2 cellular contexts compared by ENCODE assay signal in genomic region chr6:56695702-56696101, GRCh38.
TF ChIP-seq lines count a peak whose summit lies in the region.

No MANE protein-coding gene starts in this region.

TF ChIP-seq in A549, 52 proteins besides CTCF, POLR2A, EP300 and RAD21 (continued from another document):
- TF ChIP-seq ZFP36 (IDR thresholded peaks at IDR 0.05; ENCODE audit: borderline replicate concordance, partially characterized antibody): no peak
- peak; percentile 53 for TF ChIP-seq NFE2L2 (conservative IDR thresholded peaks at IDR 0.05; ENCODE audit: low read length)
- peak; percentile 77 for TF ChIP-seq MAFK (IDR thresholded peaks at IDR 0.05; ENCODE audit: partially characterized antibody)
- no peak for TF ChIP-seq GATA3 (IDR thresholded peaks at IDR 0.05; ENCODE audit: borderline replicate concordance)

TF ChIP-seq in K562, 482 proteins besides CTCF, POLR2A, EP300 and RAD21 (continued from another document):
- TF ChIP-seq, protein P1, sequence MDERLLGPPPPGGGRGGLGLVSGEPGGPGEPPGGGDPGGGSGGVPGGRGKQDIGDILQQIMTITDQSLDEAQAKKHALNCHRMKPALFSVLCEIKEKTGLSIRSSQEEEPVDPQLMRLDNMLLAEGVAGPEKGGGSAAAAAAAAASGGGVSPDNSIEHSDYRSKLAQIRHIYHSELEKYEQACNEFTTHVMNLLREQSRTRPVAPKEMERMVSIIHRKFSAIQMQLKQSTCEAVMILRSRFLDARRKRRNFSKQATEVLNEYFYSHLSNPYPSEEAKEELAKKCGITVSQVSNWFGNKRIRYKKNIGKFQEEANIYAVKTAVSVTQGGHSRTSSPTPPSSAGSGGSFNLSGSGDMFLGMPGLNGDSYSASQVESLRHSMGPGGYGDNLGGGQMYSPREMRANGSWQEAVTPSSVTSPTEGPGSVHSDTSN (CRISPR knock-in tag; IDR thresholded peaks at IDR 0.05; ENCODE audit: low read depth): no peak
- TF ChIP-seq, protein P1 (tag; conservative IDR thresholded peaks at IDR 0.05; ENCODE audit: low read depth): peak; percentile 73
- TF ChIP-seq ZKSCAN1 (IDR thresholded peaks at IDR 0.05; ENCODE audit: low read depth, low read length): no peak
- no peak for TF ChIP-seq SREBF1 (IDR thresholded peaks at IDR 0.05; ENCODE audit: borderline replicate concordance, low read depth, low read length)
- peak; percentile 47; the same call in 1 of the 2 replicates for TF ChIP-seq MAFK (IDR thresholded peaks at IDR 0.05; ENCODE audit: low read length)
- peak; percentile 69 for TF ChIP-seq NFE2L1 (tag; IDR thresholded peaks at IDR 0.05; ENCODE audit: borderline replicate concordance, low read depth)
- peak; percentile 77 for TF ChIP-seq MEIS2 (IDR thresholded peaks at IDR 0.05; ENCODE audit: partially characterized antibody)
- no peak for TF ChIP-seq BCL6 (CRISPR knock-in tag; IDR thresholded peaks at IDR 0.05)
